ENCODE assay signal across 11 cellular contexts in genomic region chr6:147542436-147542835, GRCh38. TPM values are rescaled to one million over a fixed set of nuclear protein-coding genes. Genes with fewer than 3 reads are reported as not detected.
DNase-seq lines count a peak whose midpoint lies in the region; ATAC-seq, FAIRE-seq and TF ChIP-seq lines count a peak whose summit lies in the region.
"Not testable (repeated sequence)": the region's sequence is repeated elsewhere in the genome, so short reads cannot be mapped to it uniquely, and the experiment has no call there.
"Had no signal": no experiment of that assay in that cellular context is flagged by ENCODE, and none has a peak within 500 bp of the region (broad histone marks: within the 10 kb centered on the region; RNA-seq: fewer than 3 reads in every experiment).

No MANE protein-coding gene starts in this region.

- peak; percentile 73 for FAIRE-seq in K562 (lab: Jason Lieb, UNC)

- peak overlapping the region; percentile 71 for H2AFZ ChIP-seq in K562 (ENCODE audit: low read depth, low read length)
- H2AFZ ChIP-seq in smooth muscle cell (ENCODE audit: low read depth): not testable (repeated sequence)

- not testable (repeated sequence) for H3K4me1 Mint-ChIP-seq in neural crest cell

- peak; percentile 24; the same call in 1 of the 2 replicates for TF ChIP-seq EP300 in K562 (IDR thresholded peaks at IDR 0.05; ENCODE audit: low read length)

- POLR2A ChIA-PET in K562 (lab: Yijun Ruan, JAX): not testable (repeated sequence)

- not testable (repeated sequence) for H3K9me3 ChIP-seq in MG63; SJSA1 (replicated peaks); K562 (replicated peaks; ENCODE audit: control insufficient read depth, insufficient read depth, low read depth, low read length); smooth muscle cell (replicated peaks; ENCODE audit: low read depth)

- H3K27ac ChIP-seq in SJSA1 (peak overlapping the region; percentile 53), K562 (ENCODE audit: extremely low read depth, low read depth, low read length) (peak overlapping the region; percentile 63), smooth muscle cell (ENCODE audit: low read depth) (peak overlapping the region; percentile 5)

- H3K9me3 Mint-ChIP-seq in neural crest cell: not testable (repeated sequence)

- in situ Hi-C loops in K562 (cut with MboI): not testable (repeated sequence)

- DNase-seq in A172 (ENCODE audit: low spot score): peak; percentile 52
- peak; percentile 5 for DNase-seq in H4 (ENCODE audit: low spot score)
- DNase-seq in MG63: peak; percentile 19
- DNase-seq in SJSA1 (ENCODE audit: low read depth in 1 of 2, low spot score in 2 of 2); neural crest cell (ENCODE audit: low read depth, low spot score); smooth muscle cell (lab: John Stamatoyannopoulos, UW; ENCODE audit: unreplicated experiment): not testable (repeated sequence)
- peak in 1 of 4 experiments; percentile 27 for DNase-seq in K562 (ENCODE audit: extremely low read depth in 1 of 4, low spot score in 3 of 4)

- intact Hi-C loops in K562 (cut with micrococcal nuclease): not testable (repeated sequence)

- H3K36me3 ChIP-seq in MG63: peaks cover 10% of the 10 kb centered on the region
- not testable (repeated sequence) for H3K36me3 ChIP-seq in SJSA1; K562 (ENCODE audit: control insufficient read depth, insufficient read depth, low read length); smooth muscle cell (ENCODE audit: low read depth)

- CTCF ChIA-PET in K562 (lab: Yijun Ruan, JAX; ENCODE audit: low intra/inter-chr PET ratio): not testable (repeated sequence)

- not testable (repeated sequence) for TF ChIP-seq RAD21 in K562 (CRISPR knock-in tag; conservative IDR thresholded peaks at IDR 0.05 in 1 of 2, IDR thresholded peaks at IDR 0.05 in 1 of 2)

- peak; percentile 59 for ATAC-seq in K562

- H3K27me3 ChIP-seq in MG63; SJSA1 (replicated peaks); K562 (ENCODE audit: control insufficient read depth in 2 of 2, insufficient read depth in 2 of 2, low read length in 2 of 2); smooth muscle cell (ENCODE audit: low read depth): not testable (repeated sequence)

- not testable (repeated sequence) for H3F3A ChIP-seq in smooth muscle cell (ENCODE audit: low read depth)

- H3K36me3 Mint-ChIP-seq in neural crest cell (ENCODE audit: low read depth): not testable (repeated sequence)

- not testable (repeated sequence) for TF ChIP-seq CTCF in K562 (IDR thresholded peaks at IDR 0.05 in 2 of 3, conservative IDR thresholded peaks at IDR 0.05 in 1 of 3; ENCODE audit: insufficient read depth in 2 of 3, low read depth in 1 of 3, low read length in 3 of 3); neural crest cell (conservative IDR thresholded peaks at IDR 0.05); smooth muscle cell (IDR thresholded peaks at IDR 0.05; ENCODE audit: borderline replicate concordance, insufficient read depth, poor library complexity, severe bottlenecking)

- H3K4me1 ChIP-seq in SJSA1 (replicated peaks) (peaks cover 27% of the 10 kb centered on the region), K562 (replicated peaks in 1 of 2; ENCODE audit: control insufficient read depth in 2 of 2, insufficient read depth in 2 of 2, low read length in 2 of 2) (peaks cover 3 to 13% of the 10 kb centered on the region in 2 experiments; a peak in 3 of 5 replicates)
- H3K4me1 ChIP-seq in smooth muscle cell (ENCODE audit: low read depth): not testable (repeated sequence)

- not testable (repeated sequence) for H3K4me3 ChIP-seq in MG63, SJSA1, K562, smooth muscle cell

- H3K4me2 ChIP-seq in K562 (ENCODE audit: insufficient read depth, low read length) (peak overlapping the region; percentile 35), smooth muscle cell (peak overlapping the region; percentile 59)

- 6% methylated on average over 4 of the region's 4 CpGs for WGBS in K562 (ENCODE audit: insufficient coverage, low coverage, missing lambda C conversion rate)
- WGBS in smooth muscle cell (ENCODE audit: low lambda C conversion rate): 67% methylated on average over 4 of the region's 4 CpGs

- not testable (repeated sequence) for BruUV-seq in K562 (replicated peaks; lab: Mats Ljungman, UMichigan)

- H3K27ac Mint-ChIP-seq in neural crest cell (ENCODE audit: unreplicated experiment): peak overlapping the region; percentile 9

- TF ChIP-seq POLR2A in K562 (conservative IDR thresholded peaks at IDR 0.05): not testable (repeated sequence)

- not testable (repeated sequence) for H3K79me2 ChIP-seq in K562 (ENCODE audit: control insufficient read depth, insufficient read depth, low read length)
- peaks cover 17% of the 10 kb centered on the region for H3K79me2 ChIP-seq in smooth muscle cell (ENCODE audit: low read depth)

- H3K4me3 Mint-ChIP-seq in neural crest cell: not testable (repeated sequence)

- not testable (repeated sequence) for H4K20me1 ChIP-seq in K562 (replicated peaks; ENCODE audit: control insufficient read depth, insufficient read depth, low read length); smooth muscle cell (ENCODE audit: low read depth)

- not testable (repeated sequence) for H3K9me1 ChIP-seq in K562 (ENCODE audit: control insufficient read depth, insufficient read depth, low read length)

- not testable (repeated sequence) for H3K9ac ChIP-seq in K562 (ENCODE audit: insufficient read depth in 1 of 2, low read depth in 2 of 2, low read length in 2 of 2); smooth muscle cell (ENCODE audit: low read depth)

- H3K27me3 Mint-ChIP-seq in neural crest cell (ENCODE audit: low read depth): not testable (repeated sequence)

TF ChIP-seq in K562, 482 proteins besides CTCF, POLR2A, EP300 and RAD21 (continues in another document):
- TF ChIP-seq GATAD2A (IDR thresholded peaks at IDR 0.05) (peak; percentile 15; the same call in 1 of the 2 replicates), KDM1A (IDR thresholded peaks at IDR 0.05) (0 out of 4 replicates have a peak, but pooled peaks of 1 of the 2 experiments have one; percentile 30), ATF3 (IDR thresholded peaks at IDR 0.05) (peak; percentile 39; the same call in 1 of the 2 replicates), VEZF1 (CRISPR knock-in tag; IDR thresholded peaks at IDR 0.05) (peak; percentile 37; the same call in 1 of the 2 replicates)
- TF ChIP-seq ATF3 (CRISPR knock-in tag; conservative IDR thresholded peaks at IDR 0.05): not testable (repeated sequence)

RNA-seq across cellular contexts. Expression of gene SAMD5, which starts 33.9 kb away (rescaled TPM):
- total RNA-seq in A172 (2014; rRNA removed; shearing (Covaris generic)): 1.8 and 2.7 TPM in 2 replicates
- total RNA-seq in H4 (2014; rRNA removed; shearing (Covaris generic)): 0.84 and 2.1 TPM in 2 replicates
- total RNA-seq in MG63 (2014; rRNA removed; shearing (Covaris generic); ENCODE audit: low replicate concordance): 5.5 and 12.4 TPM in 2 replicates
- total RNA-seq in SJSA1 (2014; rRNA removed; shearing (Covaris generic)): 16.2 and 21.5 TPM in 2 replicates
- 0.23 TPM in 1 of 2 replicates, not detected in the other for total RNA-seq in K562 (2011; cell fraction: chromatin; rRNA removed; ENCODE audit: low replicate concordance)
- total RNA-seq in K562 (2011; cell fraction: nucleolus; rRNA removed): 0.13 TPM in 1 of 2 replicates, not detected in the other
- 0.15 TPM in 1 of 2 replicates, not detected in the other for total RNA-seq in K562 (2011; cell fraction: nucleoplasm; rRNA removed)
- total RNA-seq in K562 (2014; rRNA removed) (0.29 and 0.36 TPM in 2 replicates), K562 (2014; rRNA removed; fragmentation: Illumina TruSeq; extraction: Trizol) (0.58 and 0.80 TPM in 2 replicates), K562 (2015; rRNA removed; fragmentation: Illumina TruSeq; extraction: Trizol) (0.83 and 0.91 TPM in 2 replicates), K562 (2021) (0.55 and 0.58 TPM in 2 replicates), neural crest cell (1.5 and 1.6 TPM in 2 replicates), smooth muscle cell (10.3 and 10.8 TPM in 2 replicates)
- polyA plus RNA-seq in K562 (2011; rRNA removed) (0.08 and 0.61 TPM in 2 replicates), K562 (2014; fragmentation: Illumina TruSeq; extraction: Trizol) (0.44 and 0.62 TPM in 2 replicates), K562 (2014; fragmentation: Nextera tagmentation; extraction: Ambion mirVana) (under 1 TPM; 0.15 to 0.22 TPM), K562 (2014; rRNA removed) (0.20 and 0.30 TPM in 2 replicates), smooth muscle cell (1.9 and 2.9 TPM in 2 replicates)
- polyA plus RNA-seq in K562 (2011; cell fraction: cytosol; rRNA removed): 0.06 and 0.18 TPM in 2 replicates
- polyA plus RNA-seq in K562 (2011; cell fraction: nucleus; rRNA removed): 0.14 and 0.33 TPM in 2 replicates
- polyA plus RNA-seq in K562 (2012): 0.39 and 0.57 TPM in 2 replicates
- polyA minus RNA-seq in K562 (2011; rRNA and poly(A)+ RNA removed): 0.06 and 0.39 TPM in 2 replicates
- polyA minus RNA-seq in K562 (2011; cell fraction: cytosol; rRNA and poly(A)+ RNA removed): 0.29 TPM in 1 of 2 replicates, not detected in the other
- polyA minus RNA-seq in K562 (2011; cell fraction: nucleus; rRNA and poly(A)+ RNA removed): 0.40 TPM in 1 of 2 replicates, not detected in the other
- total RNA-seq: CD4-positive, alpha-beta memory T cell; CD4-positive, CD25-positive, alpha-beta regulatory T cell had no signal
- polyA plus RNA-seq: CD14-positive monocyte; CD4-positive, alpha-beta memory T cell; CD4-positive, CD25-positive, alpha-beta regulatory T cell; CD8-positive, alpha-beta memory T cell had no signal

Comparison
In these comparisons a context has a peak if more than half of its experiments do, and no peak if none do; other contexts are left out.
1. H3K27ac ChIP-seq: peak in every context shown above with its lines; median percentile 63 in K562; 53 in SJSA1; 5 in smooth muscle cell.